In genomic region chr10:23694446-23694920, GRCh38 we compare ENCODE assay signal across 11 cellular contexts.
DNase-seq lines count a peak whose midpoint lies in the region; ATAC-seq and TF ChIP-seq lines count a peak whose summit lies in the region.
"Had no signal": no experiment of that assay in that cellular context is flagged by ENCODE, and none has a peak within 500 bp of the region (broad histone marks: within the 10 kb centered on the region; RNA-seq: fewer than 3 reads in every experiment).

No MANE protein-coding gene starts in this region.

- H3K9me3 ChIP-seq in left ventricle myocardium inferior (replicated peaks) (no peaks in the 10 kb centered on the region), T-helper 17 cell (ENCODE audit: control insufficient read depth, low read length, poor library complexity, severe bottlenecking) (no peaks in the 10 kb centered on the region)
- H3K9me3 ChIP-seq: Peyer's patch had no signal

- no peak for TF ChIP-seq CTCF in left ventricle myocardium inferior (IDR thresholded peaks at IDR 0.05; ENCODE audit: borderline replicate concordance)

- intact Hi-C loops in left ventricle myocardium inferior (cut with micrococcal nuclease), result no loop called here
- intact Hi-C loops in cardiac septum (cut with DNase I), result loop anchor here (10.0 kb wide), 1 partner anchor 160 kb away; no protein-coding TSS in a partner anchor

- DNase-seq in left ventricle myocardium inferior (no peak), cardiac septum (ENCODE audit: low spot score) (no peak), caudate nucleus (lab: John Stamatoyannopoulos, UW) (peak in 36 of 61 donors; percentile 12 to 77 (median 50)), midbrain (lab: John Stamatoyannopoulos, UW) (peak; percentile 3), HCEC 1CT (no peak), T-helper 17 cell (no peak)
- DNase-seq: natural killer cell, Peyer's patch had no signal

- no peak overlapping the region for H3K27ac Mint-ChIP-seq in T-helper 17 cell
- H3K27ac Mint-ChIP-seq: natural killer cell had no signal

- H3K36me3 ChIP-seq in left ventricle myocardium inferior, result no peaks in the 10 kb centered on the region
- no peaks in the 10 kb centered on the region for H3K36me3 ChIP-seq in urinary bladder (ENCODE audit: insufficient read depth)
- H3K36me3 ChIP-seq: Peyer's patch had no signal

- under 1% methylated on average over 49 of the region's 49 CpGs for WGBS in urinary bladder

- H3K4me1 ChIP-seq in left ventricle myocardium inferior (peaks cover 30% of the 10 kb centered on the region), urinary bladder (ENCODE audit: insufficient read depth) (peaks cover 1% of the 10 kb centered on the region)
- H3K4me1 ChIP-seq: Peyer's patch had no signal

- H3K27me3 Mint-ChIP-seq in T-helper 17 cell, result peaks cover 70% of the 10 kb centered on the region

- H3K4me3 ChIP-seq in left ventricle myocardium inferior (peak overlapping the region; percentile 57), urinary bladder (ENCODE audit: low read depth, low read length) (peak overlapping the region; percentile 19)

- H3K36me3 Mint-ChIP-seq in T-helper 17 cell (ENCODE audit: low read depth), result no peaks in the 10 kb centered on the region
- H3K36me3 Mint-ChIP-seq: natural killer cell had no signal

- no peak overlapping the region for H3K4me3 Mint-ChIP-seq in T-helper 17 cell
- H3K4me3 Mint-ChIP-seq: natural killer cell had no signal

- ATAC-seq in T-helper 17 cell (no peak), GM21367 (IDR thresholded peaks at IDR 0.05; ENCODE audit: unreplicated experiment) (no peak)
- ATAC-seq: natural killer cell had no signal

- H3K27me3 ChIP-seq in left ventricle myocardium inferior (ENCODE audit: low read depth), result peaks cover 90% of the 10 kb centered on the region

- H3K27ac ChIP-seq in left ventricle myocardium inferior (replicated peaks), result no peak overlapping the region
- H3K27ac ChIP-seq in caudate nucleus (ENCODE audit: low read depth, low read length), result no peak overlapping the region
- H3K27ac ChIP-seq in urinary bladder (ENCODE audit: low read depth), result no peak overlapping the region
- H3K27ac ChIP-seq: C4-2B, Peyer's patch had no signal

- peaks cover 2% of the 10 kb centered on the region for H3K4me1 Mint-ChIP-seq in T-helper 17 cell
- H3K4me1 Mint-ChIP-seq: natural killer cell had no signal

Comparison
In these comparisons a context has a peak if more than half of its experiments do, and no peak if none do; other contexts are left out.
1. DNase-seq: peak in caudate nucleus (36 of 61) and midbrain (single experiment); none in left ventricle myocardium inferior (single experiment), cardiac septum (single experiment), HCEC 1CT (single experiment) and T-helper 17 cell (0 of 3).